20 cellular contexts compared by ENCODE assay signal in the genomic region with DNA sequence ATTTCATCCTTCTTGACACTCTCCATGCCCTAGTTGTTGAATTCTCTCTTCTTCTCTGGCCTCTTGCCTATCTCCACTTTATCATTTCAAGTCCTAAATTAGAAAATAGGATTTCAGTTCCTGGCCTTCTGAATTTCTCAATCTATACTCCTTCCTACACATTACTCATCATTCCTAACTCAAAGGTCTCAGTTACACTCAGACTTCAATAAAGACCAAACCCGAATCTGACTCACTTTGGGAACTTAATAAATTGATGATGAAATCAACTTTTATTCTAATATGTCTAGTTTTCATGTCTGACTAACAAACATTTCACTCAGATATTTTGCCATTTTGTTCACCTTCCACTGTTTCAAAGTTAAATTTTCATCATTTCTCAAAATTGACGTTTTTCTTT.
DNase-seq lines count a peak whose midpoint lies in the region; FAIRE-seq and TF ChIP-seq lines count a peak whose summit lies in the region.
"Had no signal": no experiment of that assay in that cellular context is flagged by ENCODE, and none has a peak within 500 bp of the region (broad histone marks: within the 10 kb centered on the region; RNA-seq: fewer than 3 reads in every experiment).

No MANE protein-coding gene starts in this region.

- H2BK5ac ChIP-seq in trophoblast cell (ENCODE audit: low read depth, low read length, poor library complexity), result no peak overlapping the region

- H3K4me2 ChIP-seq in GM23248 (ENCODE audit: unreplicated experiment) (no peak overlapping the region), PC-9 (0 out of 2 replicates have a peak overlapping the region, but pooled peaks have one; percentile 8), trophoblast cell (ENCODE audit: low read length) (no peak overlapping the region)

- no peak for TF ChIP-seq CTCF in PC-9 (conservative IDR thresholded peaks at IDR 0.05)

- no TSS peak for BruUV-seq in PC-9 (replicated peaks; lab: Mats Ljungman, UMichigan)

- no peak overlapping the region for H4K91ac ChIP-seq in trophoblast cell (ENCODE audit: low read depth, low read length)

- no peak overlapping the region for H3K14ac ChIP-seq in trophoblast cell (ENCODE audit: low read length)

- no peak overlapping the region for H2BK12ac ChIP-seq in trophoblast cell (ENCODE audit: low read length)

- in situ Hi-C loops in GM23248 (cut with MboI), result no loop called here

- no peak overlapping the region for H3K18ac ChIP-seq in trophoblast cell (ENCODE audit: low read length)

- no peak overlapping the region for H3K4ac ChIP-seq in trophoblast cell (ENCODE audit: low read depth, low read length)

- H3K9me2 ChIP-seq in GM23248 (ENCODE audit: insufficient read depth) (no peaks in the 10 kb centered on the region), PC-9 (ENCODE audit: insufficient read depth) (no peaks in the 10 kb centered on the region)

- H4K12ac ChIP-seq in trophoblast cell (ENCODE audit: low read depth, low read length), result no peak overlapping the region

- H3K9ac ChIP-seq in GM23248 (no peak overlapping the region), trophoblast cell (ENCODE audit: low read length) (no peak overlapping the region)

- POLR2A ChIA-PET in PC-9 (lab: Charles Lee; ENCODE audit: unreplicated experiment), result no interaction called here

- H2AK5ac ChIP-seq in trophoblast cell (ENCODE audit: low read length), result no peak overlapping the region

- no peak overlapping the region for H3K23ac ChIP-seq in trophoblast cell (ENCODE audit: low read length)

- DNase-seq in GM23248 (peak; percentile 75), PC-9 (peak in 1 of 2 experiments; percentile 75), epithelial cell of prostate (ENCODE audit: low read depth, low spot score) (peak; percentile 69), non-pigmented ciliary epithelial cell (ENCODE audit: low read depth) (peak; percentile 48), trophoblast cell (no peak), RCC 7860 (ENCODE audit: low spot score) (no peak), AG20443 (ENCODE audit: low spot score) (no peak)
- DNase-seq in activated CD4-positive, CD25-positive, alpha-beta regulatory T cell treated with anti-CD3 and anti-CD28 coated beads, Interleukin-2, amount 50 U/mL, for 72 hours, result no peak
- DNase-seq: activated CD4-positive, alpha-beta T cell treated with anti-CD3 and anti-CD28 coated beads for 36 hours; activated CD8-positive, alpha-beta memory T cell treated with anti-CD3 and anti-CD28 coated beads, Interleukin-2, amount 10 ng/mL, durations not matched to agents 7 days and 5 days; activated naive CD8-positive, alpha-beta T cell treated with anti-CD3 and anti-CD28 coated beads for 36 hours; BE2C; Kasumi-1; lower lobe of right lung; NCI-H1436 treated with DMSO at 0.1 percent for 48 hours; NCI-H748 treated with DMSO at 0.1 percent for 48 hours; nucleus accumbens; right cardiac atrium; stimulated activated naive CD4-positive, alpha-beta T cell; tibial artery had no signal

- no peak overlapping the region for H2BK120ac ChIP-seq in trophoblast cell (ENCODE audit: insufficient read depth, low read length, poor library complexity)

- H3F3A ChIP-seq in GM23248 (ENCODE audit: insufficient read depth) (no peaks in the 10 kb centered on the region), PC-9 (ENCODE audit: insufficient read depth, low read depth) (peaks cover 5% of the 10 kb centered on the region; the same call in 1 of the 2 replicates)

- peaks cover 5% of the 10 kb centered on the region; the same call in 1 of the 2 replicates for H3K4me1 ChIP-seq in GM23248 (ENCODE audit: insufficient read depth)
- peaks cover 14% of the 10 kb centered on the region for H3K4me1 ChIP-seq in PC-9 (replicated peaks; ENCODE audit: insufficient read depth)
- no peaks in the 10 kb centered on the region for H3K4me1 ChIP-seq in trophoblast cell (ENCODE audit: control insufficient read depth in 1 of 2, insufficient read depth in 2 of 2, low read length in 2 of 2)
- H3K4me1 ChIP-seq: BE2C, lower lobe of right lung, tibial artery had no signal

- no peak for FAIRE-seq in RCC 7860 (lab: Jason Lieb, UNC)

- H2AFZ ChIP-seq in GM23248, result no peak overlapping the region
- no peak overlapping the region for H2AFZ ChIP-seq in PC-9
- no peak overlapping the region for H2AFZ ChIP-seq in trophoblast cell (ENCODE audit: insufficient read depth, low read length, poor library complexity)

- CTCF ChIA-PET in PC-9 (lab: Charles Lee), result no interaction called here

- H3K27me3 ChIP-seq in GM23248 (replicated peaks; ENCODE audit: insufficient read depth) (no peaks in the 10 kb centered on the region), PC-9 (ENCODE audit: insufficient read depth, low read depth) (no peaks in the 10 kb centered on the region), trophoblast cell (ENCODE audit: insufficient read depth, low read length) (no peaks in the 10 kb centered on the region)
- H3K27me3 ChIP-seq: BE2C, tibial artery had no signal

- H4K20me1 ChIP-seq in GM23248 (ENCODE audit: insufficient read depth), result no peaks in the 10 kb centered on the region
- H4K20me1 ChIP-seq in PC-9 (ENCODE audit: insufficient read depth), result no peaks in the 10 kb centered on the region; the same call in 1 of the 2 replicates

- H3K79me2 ChIP-seq in GM23248 (ENCODE audit: insufficient read depth) (no peaks in the 10 kb centered on the region), PC-9 (ENCODE audit: low read depth) (no peaks in the 10 kb centered on the region), trophoblast cell (ENCODE audit: control insufficient read depth, insufficient read depth, low read length, poor library complexity) (no peaks in the 10 kb centered on the region)

- H3K79me1 ChIP-seq in trophoblast cell (ENCODE audit: low read length), result no peaks in the 10 kb centered on the region

- WGBS in GM23248 (ENCODE audit: low coverage in 1 of 2, low lambda C conversion rate in 2 of 2, missing lambda C conversion rate in 2 of 2), 2 experiments, result 17 to 23% methylated on average over 2 of the region's 2 CpGs
- WGBS in trophoblast cell (ENCODE audit: extremely low coverage, insufficient coverage, insufficient read length), result no CpG with 5 or more reads among the region's 2 CpGs

- no peaks in the 10 kb centered on the region for H3K36me3 ChIP-seq in GM23248 (ENCODE audit: low read depth)
- H3K36me3 ChIP-seq in PC-9 (ENCODE audit: low read depth), result no peaks in the 10 kb centered on the region
- H3K36me3 ChIP-seq in trophoblast cell (ENCODE audit: control insufficient read depth in 1 of 2, insufficient read depth in 2 of 2, low read length in 2 of 2), result no peaks in the 10 kb centered on the region
- H3K36me3 ChIP-seq: BE2C, lower lobe of right lung, tibial artery had no signal

- H3K27ac ChIP-seq in GM23248, result no peak overlapping the region
- peak overlapping the region; percentile 41 for H3K27ac ChIP-seq in PC-9
- H3K27ac ChIP-seq in epithelial cell of prostate, result peak overlapping the region; percentile 54
- no peak overlapping the region for H3K27ac ChIP-seq in trophoblast cell (ENCODE audit: low read depth, low read length)
- H3K27ac ChIP-seq: lower lobe of right lung, tibial artery had no signal

- H3K4me3 ChIP-seq in GM23248, result no peak overlapping the region
- H3K4me3 ChIP-seq in PC-9, result no peak overlapping the region
- H3K4me3 ChIP-seq in trophoblast cell (ENCODE audit: low read depth, low read length), result no peak overlapping the region
- H3K4me3 ChIP-seq: lower lobe of right lung, tibial artery had no signal

- intact Hi-C loops in PC-9 (cut with micrococcal nuclease; ENCODE audit: unreplicated experiment), result no loop called here

- H3K9me3 ChIP-seq in GM23248 (ENCODE audit: low read depth) (no peaks in the 10 kb centered on the region), PC-9 (ENCODE audit: insufficient read depth, low read depth) (no peaks in the 10 kb centered on the region), trophoblast cell (ENCODE audit: insufficient read depth, low read depth, low read length) (peaks cover 3% of the 10 kb centered on the region)
- H3K9me3 ChIP-seq: BE2C, lower lobe of right lung, tibial artery had no signal

- no peak overlapping the region for H4K8ac ChIP-seq in trophoblast cell (ENCODE audit: low read depth, low read length)

Comparison
In these comparisons a context has a peak if more than half of its experiments do, and no peak if none do; other contexts are left out.
1. DNase-seq: peak in GM23248 (single experiment), epithelial cell of prostate (single experiment) and non-pigmented ciliary epithelial cell (single experiment); none in trophoblast cell (0 of 2), activated CD4-positive, CD25-positive, alpha-beta regulatory T cell treated with anti-CD3 and anti-CD28 coated beads, Interleukin-2, amount 50 U/mL, for 72 hours (single experiment), RCC 7860 (single experiment) and AG20443 (single experiment).
2. H3K27ac ChIP-seq: peak in PC-9 (single experiment) and epithelial cell of prostate (single experiment); none in GM23248 (single experiment) and trophoblast cell (single experiment).